Comparison of ENCODE assay signal across 11 cellular contexts in genomic region chr4:184812651-184813181, GRCh38. TPM values are rescaled to one million over a fixed set of nuclear protein-coding genes. Genes with fewer than 3 reads are reported as not detected.
A peak's percentile ranks its signal among the peaks of the same experiment; 100 is the strongest.
DNase-seq lines count a peak whose midpoint lies in the region; ATAC-seq and TF ChIP-seq lines count a peak whose summit lies in the region.
"Had no signal": no experiment of that assay in that cellular context is flagged by ENCODE, and none has a peak within 500 bp of the region (broad histone marks: within the 10 kb centered on the region; RNA-seq: fewer than 3 reads in every experiment).

No MANE protein-coding gene starts in this region.

- H3K4ac ChIP-seq in mesendoderm (ENCODE audit: low read depth, low read length) = no peak overlapping the region

- DNase-seq in ELR (ENCODE audit: low read depth) (peak; percentile 33), amniotic epithelial cell (ENCODE audit: low read depth) (peak; percentile 79), heart right ventricle (no peak), RKO (ENCODE audit: low spot score) (no peak), mesendoderm (no peak)
- DNase-seq: aorta; NCI-H774; stimulated activated naive CD8-positive, alpha-beta T cell treated with anti-CD3 and anti-CD28 coated beads, Interleukin-15, amount 100 ng/mL, for 72 hours had no signal

- H3K56ac ChIP-seq in mesendoderm (ENCODE audit: low read length) = no peak overlapping the region

- no peak for TF ChIP-seq CTCF in heart right ventricle (IDR thresholded peaks at IDR 0.05)

- no peaks in the 10 kb centered on the region for H3K79me2 ChIP-seq in mesendoderm (ENCODE audit: control insufficient read depth, insufficient read depth, low read length)

- H3K79me1 ChIP-seq in mesendoderm (ENCODE audit: low read length) = no peaks in the 10 kb centered on the region

- H3K4me3 ChIP-seq in heart right ventricle (peak overlapping the region in 2 of 10 donors; percentile 5 to 14), skeletal muscle tissue (ENCODE audit: low read length in 3 of 3) (peak overlapping the region in 2 of 3 donors; percentile 10 to 55), mesendoderm (ENCODE audit: low read length) (no peak overlapping the region)

- H2BK5ac ChIP-seq in mesendoderm (ENCODE audit: low read length) = no peak overlapping the region

- WGBS in heart right ventricle, 2 donors = 39 to 43% methylated on average over 8 of the region's 8 CpGs
- no CpG with 5 or more reads among the region's 8 CpGs for WGBS in mesendoderm (ENCODE audit: extremely low coverage, insufficient coverage, low lambda C conversion rate)

- no peak overlapping the region for H2AK5ac ChIP-seq in mesendoderm (ENCODE audit: low read length)

- H3K4me1 ChIP-seq in heart right ventricle (peaks cover 2 to 100% (median 95%) of the 10 kb centered on the region in 9 donors), skeletal muscle tissue (ENCODE audit: control insufficient read depth in 3 of 3, insufficient read depth in 3 of 3, low read length in 3 of 3) (peaks cover 79 to 90% (median 82%) of the 10 kb centered on the region in 3 donors), mesendoderm (ENCODE audit: control insufficient read depth, low read depth, low read length) (peaks cover 2% of the 10 kb centered on the region)

- peak overlapping the region; percentile 17 to 96 (median 72) for H3K27ac ChIP-seq in heart right ventricle
- H3K27ac ChIP-seq in skeletal muscle tissue (ENCODE audit: low read depth, low read length) = peak overlapping the region; percentile 99
- H3K27ac ChIP-seq in mesendoderm (ENCODE audit: low read depth, low read length) = no peak overlapping the region

- H3K23ac ChIP-seq in mesendoderm (ENCODE audit: low read length) = no peak overlapping the region

- H4K8ac ChIP-seq in mesendoderm (ENCODE audit: low read depth, low read length) = no peak overlapping the region

- H3K9ac ChIP-seq in skeletal muscle tissue (ENCODE audit: low read depth in 1 of 3, low read length in 3 of 3) (peak overlapping the region in 2 of 3 donors; percentile 10 to 48), mesendoderm (ENCODE audit: low read length) (no peak overlapping the region)

- H3K27me3 ChIP-seq in heart right ventricle (no peaks in the 10 kb centered on the region), skeletal muscle tissue (ENCODE audit: control insufficient read depth in 3 of 3, insufficient read depth in 3 of 3, low read length in 3 of 3) (no peaks in the 10 kb centered on the region), mesendoderm (ENCODE audit: insufficient read depth, low read length, poor library complexity) (no peaks in the 10 kb centered on the region)

- H3K9me3 ChIP-seq in heart right ventricle = no peaks in the 10 kb centered on the region
- H3K9me3 ChIP-seq in skeletal muscle tissue (ENCODE audit: control insufficient read depth in 3 of 3, low read length in 3 of 3) = no peaks in the 10 kb centered on the region

- no peak overlapping the region for H4K5ac ChIP-seq in mesendoderm (ENCODE audit: low read length)

- H3K18ac ChIP-seq in mesendoderm (ENCODE audit: low read length) = no peak overlapping the region

- no peak overlapping the region for H3K4me2 ChIP-seq in mesendoderm (ENCODE audit: low read length)

- peak in 3 of 8 donors; percentile 2 to 25 (median 3) for ATAC-seq in heart right ventricle
- ATAC-seq in HG03469 (IDR thresholded peaks at IDR 0.05; ENCODE audit: unreplicated experiment) = no peak
- ATAC-seq in GM18502 (IDR thresholded peaks at IDR 0.05; ENCODE audit: poor library complexity, unreplicated experiment) = no peak
- ATAC-seq: stimulated activated naive CD8-positive, alpha-beta T cell treated with anti-CD3 and anti-CD28 coated beads, Interleukin-15, amount 100 ng/mL, for 72 hours had no signal

- H3K36me3 ChIP-seq in heart right ventricle (no peaks in the 10 kb centered on the region), skeletal muscle tissue (ENCODE audit: control insufficient read depth in 3 of 3, insufficient read depth in 3 of 3, low read length in 3 of 3) (no peaks in the 10 kb centered on the region), mesendoderm (ENCODE audit: control insufficient read depth, insufficient read depth, low read length) (no peaks in the 10 kb centered on the region)

- H2BK120ac ChIP-seq in mesendoderm (ENCODE audit: low read depth, low read length) = no peak overlapping the region

- H2BK15ac ChIP-seq in mesendoderm (replicated peaks; ENCODE audit: low read depth) = no peak overlapping the region

- intact Hi-C loops in heart right ventricle (cut with DNase I) = no loop called here

RNA-seq across cellular contexts. Expression of gene ACSL1, which starts 13.1 kb away (rescaled TPM):
- total RNA-seq in heart right ventricle (100 to 1,000 TPM; 181 to 526 (median 239) TPM), skeletal muscle tissue (123 TPM)
- 100 to 1,000 TPM; 127 to 264 TPM for polyA plus RNA-seq in heart right ventricle
- 4.4 TPM for polyA plus RNA-seq in mesendoderm (2013, experiment 1 of 2)
- 4.5 TPM for polyA plus RNA-seq in mesendoderm (2013, experiment 2 of 2)

Comparison
In these comparisons a context has a peak if more than half of its experiments do, and no peak if none do; other contexts are left out.
1. DNase-seq: peak in ELR (single experiment) and amniotic epithelial cell (single experiment); none in heart right ventricle (0 of 2), RKO (single experiment) and mesendoderm (single experiment).